19 cellular contexts compared by ENCODE assay signal in genomic region chr21:42500225-42500624, GRCh38. TPM values are rescaled to one million over a fixed set of nuclear protein-coding genes. Genes with fewer than 3 reads are reported as not detected.
DNase-seq lines count a peak whose midpoint lies in the region; ATAC-seq, FAIRE-seq and TF ChIP-seq lines count a peak whose summit lies in the region.
"Had no signal": no experiment of that assay in that cellular context is flagged by ENCODE, and none has a peak within 500 bp of the region (broad histone marks: within the 10 kb centered on the region; RNA-seq: fewer than 3 reads in every experiment).

No MANE protein-coding gene starts in this region.

- H3K27ac ChIP-seq in PC-3 (ENCODE audit: low read length) (no peak overlapping the region), neural cell (ENCODE audit: low read length) (peak overlapping the region; percentile 67)
- H3K27ac ChIP-seq: BLaER1 treated with 17β-estradiol and CSF1 and Interleukin-3, amounts not matched to agents 10 nM and 100 nM had no signal

- H3K27me3 ChIP-seq in PC-3 (ENCODE audit: low read length), result no peaks in the 10 kb centered on the region
- H3K27me3 ChIP-seq in neural cell (ENCODE audit: insufficient read depth, low read depth, low read length), result no peaks in the 10 kb centered on the region
- H3K27me3 ChIP-seq: BLaER1 treated with 17β-estradiol and CSF1 and Interleukin-3, amounts not matched to agents 10 nM and 100 nM had no signal

- intact Hi-C loops in PC-3 (cut with micrococcal nuclease) (no loop called here), left ventricle myocardium superior (cut with micrococcal nuclease) (no loop called here)

- no peaks in the 10 kb centered on the region for H3K36me3 Mint-ChIP-seq in WTC11
- H3K36me3 Mint-ChIP-seq: CD8-positive, alpha-beta T cell; IgD-negative memory B cell had no signal

- BruUV-seq in PC-3 (replicated peaks; lab: Mats Ljungman, UMichigan), result no TSS peak

- FAIRE-seq in H54 (lab: Jason Lieb, UNC), result no peak
- FAIRE-seq: GM12878, HTR-8/SVneo had no signal

- no peak for DNase-seq in PC-3
- no peak for DNase-seq in WTC11 (ENCODE audit: low spot score)
- DNase-seq in NCI-H748 treated with DMSO at 0.1 percent for 48 hours (lab: John Stamatoyannopoulos, UW), result no peak
- no peak for DNase-seq in left ventricle myocardium superior
- DNase-seq in H54 (ENCODE audit: insufficient read length, low spot score), result no peak
- DNase-seq: DMS 273 treated with DMSO at 0.1 percent for 48 hours, DND-41, EL, HCEC 1CT, HFFc6 had no signal

- POLR2A ChIA-PET in PC-3 (lab: Charles Lee; ENCODE audit: unreplicated experiment), result no interaction called here
- POLR2A ChIA-PET in WTC11 (lab: Charles Lee), result no interaction called here

- peaks cover 12% of the 10 kb centered on the region for H3K4me1 ChIP-seq in PC-3 (ENCODE audit: insufficient read depth, low read length)

- no peak overlapping the region for H3K4me3 Mint-ChIP-seq in WTC11
- H3K4me3 Mint-ChIP-seq: B cell; CD8-positive, alpha-beta T cell; HFFc6 had no signal

- CTCF ChIA-PET in PC-3 (lab: Charles Lee) (no interaction called here), WTC11 (lab: Charles Lee) (interaction anchor here (1.4 to 1.5 kb wide), 2 partner anchors 33 to 119 kb away, joined by 3 to 6 read pairs; no protein-coding TSS in a partner anchor)

- no peaks in the 10 kb centered on the region for H3K9me3 ChIP-seq in PC-3 (ENCODE audit: low read length)
- H3K9me3 ChIP-seq in neural cell (ENCODE audit: low read length), result no peaks in the 10 kb centered on the region
- H3K9me3 ChIP-seq: BLaER1 treated with 17β-estradiol and CSF1 and Interleukin-3, amounts not matched to agents 10 nM and 100 nM had no signal

- H3K36me3 ChIP-seq in PC-3 (ENCODE audit: low read depth, low read length), result no peaks in the 10 kb centered on the region
- no peaks in the 10 kb centered on the region for H3K36me3 ChIP-seq in neural cell (ENCODE audit: insufficient read depth, low read length)
- H3K36me3 ChIP-seq: BLaER1 treated with 17β-estradiol and CSF1 and Interleukin-3, amounts not matched to agents 10 nM and 100 nM had no signal

- H3K9ac ChIP-seq in PC-3 (ENCODE audit: low read length), result no peak overlapping the region
- H3K9ac ChIP-seq in neural cell (ENCODE audit: low read length), result no peak overlapping the region
- H3K9ac ChIP-seq: BLaER1 treated with 17β-estradiol and CSF1 and Interleukin-3, amounts not matched to agents 10 nM and 100 nM had no signal

- H3K9me3 Mint-ChIP-seq in WTC11, result no peaks in the 10 kb centered on the region
- H3K9me3 Mint-ChIP-seq: CD8-positive, alpha-beta T cell; HFFc6; IgD-negative memory B cell had no signal

- no peak overlapping the region for H3K4me2 ChIP-seq in PC-3 (ENCODE audit: low read length)
- H3K4me2 ChIP-seq in neural cell (ENCODE audit: low read length), result peak overlapping the region; percentile 10
- H3K4me2 ChIP-seq: BLaER1 treated with 17β-estradiol and CSF1 and Interleukin-3, amounts not matched to agents 10 nM and 100 nM had no signal

- no peak for ATAC-seq in PC-3
- ATAC-seq in WTC11, result no peak
- no peak for ATAC-seq in left ventricle myocardium superior
- ATAC-seq: CD8-positive, alpha-beta T cell; GM12878 had no signal

- peaks cover 16% of the 10 kb centered on the region for H3K4me1 Mint-ChIP-seq in WTC11

- H4K20me1 ChIP-seq in PC-3 (ENCODE audit: low read length) (no peaks in the 10 kb centered on the region), neural cell (ENCODE audit: insufficient read depth) (no peaks in the 10 kb centered on the region)

- H3K79me2 ChIP-seq in PC-3 (ENCODE audit: low read length) (no peaks in the 10 kb centered on the region), neural cell (replicated peaks; ENCODE audit: insufficient read depth, low read length) (no peaks in the 10 kb centered on the region)

- H3K27me3 Mint-ChIP-seq in WTC11 (ENCODE audit: low read depth), result peaks cover 23% of the 10 kb centered on the region
- H3K27me3 Mint-ChIP-seq: B cell, IgD-negative memory B cell had no signal

- TF ChIP-seq CTCF in PC-3 (conservative IDR thresholded peaks at IDR 0.05; ENCODE audit: low read depth, low read length), result no peak
- TF ChIP-seq CTCF in WTC11 (IDR thresholded peaks at IDR 0.05), result no peak
- no peak for TF ChIP-seq CTCF in neural cell (IDR thresholded peaks at IDR 0.05; ENCODE audit: poor library complexity, severe bottlenecking)

- H3K9me2 ChIP-seq in PC-3 (replicated peaks; ENCODE audit: low read length) (no peaks in the 10 kb centered on the region), neural cell (ENCODE audit: insufficient read depth, low read length) (no peaks in the 10 kb centered on the region)

- peak overlapping the region; percentile 25; the same call in 1 of the 2 replicates for H2AFZ ChIP-seq in PC-3 (ENCODE audit: low read length)
- H2AFZ ChIP-seq in neural cell (ENCODE audit: low read depth, low read length), result no peak overlapping the region

- no peak overlapping the region for H3K4me3 ChIP-seq in PC-3 (ENCODE audit: low read length)
- no peak overlapping the region for H3K4me3 ChIP-seq in neural cell (ENCODE audit: low read length)
- H3K4me3 ChIP-seq: BLaER1 treated with 17β-estradiol and CSF1 and Interleukin-3, amounts not matched to agents 10 nM and 100 nM; GM12878 had no signal

- TF ChIP-seq POLR2A in H54 (IDR thresholded peaks at IDR 0.05; ENCODE audit: low read depth, low read length), result no peak

- no peak overlapping the region for H3K27ac Mint-ChIP-seq in WTC11
- H3K27ac Mint-ChIP-seq: B cell; CD8-positive, alpha-beta T cell; HFFc6; IgD-negative memory B cell had no signal

- no peak for TF ChIP-seq EP300 in neural cell (conservative IDR thresholded peaks at IDR 0.05; ENCODE audit: poor library complexity, severe bottlenecking)

- H3F3A ChIP-seq in PC-3 (ENCODE audit: low read length, unreplicated experiment) (no peaks in the 10 kb centered on the region), neural cell (ENCODE audit: insufficient read depth, low read length, poor library complexity, severe bottlenecking) (no peaks in the 10 kb centered on the region)

- no peak for TF ChIP-seq RAD21 in neural cell (conservative IDR thresholded peaks at IDR 0.05)

TF ChIP-seq in WTC11, 78 proteins besides CTCF, POLR2A, EP300 and RAD21 (continues in another document):
- TF ChIP-seq ATF2 (CRISPR knock-in tag; IDR thresholded peaks at IDR 0.05; ENCODE audit: borderline replicate concordance, low read depth) (no peak), PRRX2 (CRISPR knock-in tag; IDR thresholded peaks at IDR 0.05) (no peak), ESRRA (CRISPR knock-in tag; IDR thresholded peaks at IDR 0.05; ENCODE audit: borderline replicate concordance) (no peak), GTF2I (CRISPR knock-in tag; conservative IDR thresholded peaks at IDR 0.05) (0 out of 2 replicates have a peak, but pooled peaks have one; percentile 24), TP53 (CRISPR knock-in tag; IDR thresholded peaks at IDR 0.05) (no peak)

TF ChIP-seq in neural cell, 6 proteins besides CTCF, POLR2A, EP300 and RAD21:
- no peak for TF ChIP-seq SMC3 (conservative IDR thresholded peaks at IDR 0.05; ENCODE audit: poor library complexity)
- TF ChIP-seq TAF1 (IDR thresholded peaks at IDR 0.05; ENCODE audit: low read depth), result no peak
- no peak for TF ChIP-seq MXI1 (conservative IDR thresholded peaks at IDR 0.05; ENCODE audit: poor library complexity, severe bottlenecking)
- no peak for TF ChIP-seq REST (IDR thresholded peaks at IDR 0.05; ENCODE audit: borderline replicate concordance)
- no peak for TF ChIP-seq POLR2AphosphoS5 (IDR thresholded peaks at IDR 0.05)
- no peak for TF ChIP-seq EZH2 (IDR thresholded peaks at IDR 0.05; ENCODE audit: borderline replicate concordance, insufficient read depth, low read length, poor library complexity, severe bottlenecking)
TF ChIP-seq in neural cell: peak in this region for 0.

RNA-seq across cellular contexts. Expression of gene RSPH1, which starts 4.2 kb away (rescaled TPM):
- total RNA-seq in PC-3 (2014; rRNA removed), result 0.51 and 0.98 TPM in 2 replicates
- total RNA-seq in WTC11 (2021), result 0.11 to 0.30 TPM (median 0.16 TPM) in 3 replicates
- 0.58 and 1.3 TPM in 2 replicates for polyA plus RNA-seq in neural cell
- 0.58 and 0.73 TPM in 2 replicates for polyA minus RNA-seq in neural cell
- total RNA-seq in left ventricle myocardium superior, result not detected
- total RNA-seq: A172, H4, HFFc6 had no signal
- polyA plus RNA-seq: IgD-negative memory B cell had no signal

RNA-seq across cellular contexts. Expression of gene SLC37A1, which starts 13.4 kb away (rescaled TPM):
- total RNA-seq in PC-3 (2014; rRNA removed), result 34.2 and 38.3 TPM in 2 replicates
- total RNA-seq in WTC11 (2021), result 22.7 to 26.3 TPM (median 25.8 TPM) in 3 replicates
- polyA plus RNA-seq in neural cell, result 60.7 and 64.4 TPM in 2 replicates
- 67.8 and 75.7 TPM in 2 replicates for polyA minus RNA-seq in neural cell
- total RNA-seq in left ventricle myocardium superior, result 4.0 TPM
- total RNA-seq: HFFc6 had no signal
